ENCODE assay signal across 9 cellular contexts in the genomic region with DNA sequence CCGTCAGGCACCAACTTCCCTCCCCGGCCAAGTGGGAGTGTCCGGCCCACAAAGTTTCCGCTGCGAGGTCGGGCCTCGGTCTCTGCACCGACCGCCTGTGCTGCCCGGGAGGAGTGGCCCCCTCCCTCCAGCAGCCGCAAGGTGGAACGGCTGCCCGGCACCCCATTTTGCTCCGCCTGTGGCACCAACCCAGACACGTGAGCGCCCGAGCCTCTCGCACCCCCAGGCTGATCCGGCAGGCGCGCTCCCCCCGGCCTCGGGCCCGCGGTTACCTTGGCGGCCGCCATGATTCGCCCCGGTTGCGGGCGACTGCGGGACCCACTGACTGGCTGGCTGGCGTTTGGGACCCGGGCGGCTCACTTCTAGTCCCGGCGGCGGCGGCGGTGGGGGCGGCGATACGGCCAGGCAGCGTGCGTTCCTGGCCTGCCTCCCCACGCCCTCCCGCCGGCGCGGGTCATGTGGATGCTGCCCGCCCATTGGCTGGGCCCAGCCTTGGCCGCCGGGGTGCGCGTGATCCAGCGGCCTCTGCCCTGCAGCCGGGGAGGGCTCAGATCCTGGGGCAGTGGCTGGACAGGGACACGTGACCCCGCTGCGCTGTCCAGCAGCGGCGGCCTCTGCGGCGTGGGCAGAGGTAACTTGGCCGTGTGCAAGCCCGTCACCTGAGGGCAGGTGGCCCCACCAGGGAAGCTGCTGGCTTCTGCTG. TPM values are rescaled to one million over a fixed set of nuclear protein-coding genes. Genes with fewer than 3 reads are reported as not detected.
DNase-seq lines count a peak whose midpoint lies in the region; ATAC-seq, FAIRE-seq and TF ChIP-seq lines count a peak whose summit lies in the region.
"Had no signal": no experiment of that assay in that cellular context is flagged by ENCODE, and none has a peak within 500 bp of the region (broad histone marks: within the 10 kb centered on the region; RNA-seq: fewer than 3 reads in every experiment).

A gene with protein sequence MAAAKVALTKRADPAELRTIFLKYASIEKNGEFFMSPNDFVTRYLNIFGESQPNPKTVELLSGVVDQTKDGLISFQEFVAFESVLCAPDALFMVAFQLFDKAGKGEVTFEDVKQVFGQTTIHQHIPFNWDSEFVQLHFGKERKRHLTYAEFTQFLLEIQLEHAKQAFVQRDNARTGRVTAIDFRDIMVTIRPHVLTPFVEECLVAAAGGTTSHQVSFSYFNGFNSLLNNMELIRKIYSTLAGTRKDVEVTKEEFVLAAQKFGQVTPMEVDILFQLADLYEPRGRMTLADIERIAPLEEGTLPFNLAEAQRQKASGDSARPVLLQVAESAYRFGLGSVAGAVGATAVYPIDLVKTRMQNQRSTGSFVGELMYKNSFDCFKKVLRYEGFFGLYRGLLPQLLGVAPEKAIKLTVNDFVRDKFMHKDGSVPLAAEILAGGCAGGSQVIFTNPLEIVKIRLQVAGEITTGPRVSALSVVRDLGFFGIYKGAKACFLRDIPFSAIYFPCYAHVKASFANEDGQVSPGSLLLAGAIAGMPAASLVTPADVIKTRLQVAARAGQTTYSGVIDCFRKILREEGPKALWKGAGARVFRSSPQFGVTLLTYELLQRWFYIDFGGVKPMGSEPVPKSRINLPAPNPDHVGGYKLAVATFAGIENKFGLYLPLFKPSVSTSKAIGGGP (minus strand): TSS at position 429 of the 703 bp plus-strand sequence. CDS start 142 bp downstream, at position 287.

- H3K4me3 Mint-ChIP-seq in dendritic cell treated with granulocyte-macrophage colony-stimulating factor and Interleukin-4, amounts not matched to agents 40 ng/mL and 50 ng/mL, for 4 days = peak within 1 kb of the TSS; percentile 89

- peak; percentile 55 to 58; a peak in 3 of 4 replicates for TF ChIP-seq EP300 in HepG2 (IDR thresholded peaks at IDR 0.05; ENCODE audit: low read depth in 2 of 2, low read length in 2 of 2)
- TF ChIP-seq EP300 in HepG2 (CRISPR knock-in tag; IDR thresholded peaks at IDR 0.05; ENCODE audit: borderline replicate concordance) = peak; percentile 75

- H4K20me1 ChIP-seq in HepG2 (ENCODE audit: insufficient read depth, low read length) = peaks cover 15% of the 10 kb centered on the region

- DNase-seq in Ammon's horn (ENCODE audit: low spot score) (peak; percentile 96), NCI-H524 treated with DMSO at 0.1 percent for 48 hours (lab: John Stamatoyannopoulos, UW) (peak; percentile 36), HepG2 (ENCODE audit: low spot score) (peak; percentile 86)
- DNase-seq in activated CD4-positive, alpha-beta T cell treated with anti-CD3 and anti-CD28 coated beads, Interleukin-2, amount 50 U/mL, for 1 hour = peak; percentile 58
- DNase-seq in stimulated activated CD4-positive, alpha-beta T cell treated with anti-CD3 and anti-CD28 coated beads, Interleukin-4, amount 100 ng/mL, for 4 hours = peak; percentile 49 to 59

- H2AFZ ChIP-seq in HepG2 (ENCODE audit: low read length) = peak within 1 kb of the TSS; percentile 12

- CTCF ChIA-PET in HepG2 (lab: Yijun Ruan, JAX; ENCODE audit: low intra/inter-chr PET ratio, low total read pairs) = no interaction called here

- no peaks in the 10 kb centered on the region for H3K9me3 ChIP-seq in HepG2 (ENCODE audit: low read length)

- TF ChIP-seq CTCF in HepG2 (CRISPR knock-in tag; IDR thresholded peaks at IDR 0.05) = peak; percentile 51

- H3K9me3 Mint-ChIP-seq in dendritic cell treated with granulocyte-macrophage colony-stimulating factor and Interleukin-4, amounts not matched to agents 40 ng/mL and 50 ng/mL, for 4 days = no peaks in the 10 kb centered on the region

- TSS peak; percentile 80 for BruUV-seq in HepG2 (replicated peaks; lab: Mats Ljungman, UMichigan)

- peak; percentile 9 for TF ChIP-seq RAD21 in HepG2 (CRISPR knock-in tag; IDR thresholded peaks at IDR 0.05)

- FAIRE-seq in HepG2 (lab: Jason Lieb, UNC) = peak; percentile 67
- FAIRE-seq: islet of Langerhans had no signal

- WGBS in HepG2 (ENCODE audit: low lambda C conversion rate) = 1% methylated on average over 19 of the region's 66 CpGs

- H3K27me3 ChIP-seq in HepG2 (ENCODE audit: control insufficient read depth in 1 of 2, insufficient read depth in 2 of 2, low read length in 2 of 2) = no peaks in the 10 kb centered on the region

- peaks cover 36% of the 10 kb centered on the region for H3K4me1 Mint-ChIP-seq in dendritic cell treated with granulocyte-macrophage colony-stimulating factor and Interleukin-4, amounts not matched to agents 40 ng/mL and 50 ng/mL, for 4 days (ENCODE audit: low read depth)

- H3K9ac ChIP-seq in HepG2 (ENCODE audit: insufficient read depth, low read depth, low read length) = peak within 1 kb of the TSS; percentile 99

- H3K79me2 ChIP-seq in HepG2 (ENCODE audit: insufficient read depth, low read length) = peaks cover 42% of the 10 kb centered on the region

- ATAC-seq in GM19025 (IDR thresholded peaks at IDR 0.05; ENCODE audit: low read depth, unreplicated experiment) = peak; percentile 77
- ATAC-seq in HG03280 (IDR thresholded peaks at IDR 0.05; ENCODE audit: unreplicated experiment) = peak; percentile 77
- peak; percentile 96 for ATAC-seq in HepG2

- intact Hi-C loops in dendritic cell treated with granulocyte-macrophage colony-stimulating factor and Interleukin-4, amounts not matched to agents 40 ng/mL and 50 ng/mL, for 4 days (cut with micrococcal nuclease) = loop anchor here (5.0 to 10.0 kb wide), 2 partner anchors 705 to 1963 kb away; a partner anchor contains a TSS
- intact Hi-C loops in HepG2 (cut with micrococcal nuclease; ENCODE audit: unreplicated experiment) = loop anchor here (2.0 to 10.0 kb wide), 4 partner anchors 93 to 1550 kb away; a partner anchor contains a TSS

- H3K4me3 ChIP-seq in HepG2 (replicated peaks in 1 of 3; ENCODE audit: insufficient read depth in 1 of 3, low read depth in 2 of 3, low read length in 3 of 3) = peak within 1 kb of the TSS; percentile 76 to 93 (median 91)

- peak within 1 kb of the TSS; percentile 78 for H3K4me2 ChIP-seq in HepG2 (ENCODE audit: low read depth, low read length)

- H3K36me3 Mint-ChIP-seq in dendritic cell treated with granulocyte-macrophage colony-stimulating factor and Interleukin-4, amounts not matched to agents 40 ng/mL and 50 ng/mL, for 4 days (ENCODE audit: low read depth) = peaks cover 16% of the 10 kb centered on the region

- H3K27ac Mint-ChIP-seq in dendritic cell treated with granulocyte-macrophage colony-stimulating factor and Interleukin-4, amounts not matched to agents 40 ng/mL and 50 ng/mL, for 4 days = peak within 1 kb of the TSS; percentile 96

- in situ Hi-C loops in HepG2 (cut with HindIII; ENCODE audit: extremely low pct_ligation_motif_present, low pct_unique_long_range_greater_than_20kb) = loop anchor here (25.0 kb wide), 1 partner anchor 690 kb away; a partner anchor contains a TSS

- peak within 1 kb of the TSS; percentile 98 for H3K27ac ChIP-seq in HepG2 (ENCODE audit: extremely low read length, insufficient read depth, low read length)

- H3K27me3 Mint-ChIP-seq in dendritic cell treated with granulocyte-macrophage colony-stimulating factor and Interleukin-4, amounts not matched to agents 40 ng/mL and 50 ng/mL, for 4 days = no peaks in the 10 kb centered on the region

- POLR2A ChIA-PET in HepG2 (lab: Yijun Ruan, JAX) = interaction anchor here (0.7 to 1.1 kb wide), 6 partner anchors 9 to 94 kb away, joined by 3 to 8 read pairs (median 4); no protein-coding TSS in a partner anchor

- peaks cover 51% of the 10 kb centered on the region for H3K4me1 ChIP-seq in HepG2 (ENCODE audit: insufficient read depth, low read length)

- peak; percentile 31 to 56; a peak in 2 of 4 replicates for TF ChIP-seq POLR2A in HepG2 (IDR thresholded peaks at IDR 0.05; ENCODE audit: insufficient read depth in 1 of 2, low read depth in 2 of 2, low read length in 2 of 2)

- no peaks in the 10 kb centered on the region; a peak in 3 of 5 replicates for H3K36me3 ChIP-seq in HepG2 (replicated peaks in 1 of 2; ENCODE audit: control insufficient read depth in 1 of 2, insufficient read depth in 2 of 2, low read length in 2 of 2)

TF ChIP-seq in HepG2, 621 proteins besides CTCF, POLR2A, EP300 and RAD21 (continues in another document):
- TF ChIP-seq ZFP37 (CRISPR knock-in tag; IDR thresholded peaks at IDR 0.05; ENCODE audit: borderline replicate concordance) = peak; percentile 68; the same call in 1 of the 2 replicates
- TF ChIP-seq, protein P1, sequence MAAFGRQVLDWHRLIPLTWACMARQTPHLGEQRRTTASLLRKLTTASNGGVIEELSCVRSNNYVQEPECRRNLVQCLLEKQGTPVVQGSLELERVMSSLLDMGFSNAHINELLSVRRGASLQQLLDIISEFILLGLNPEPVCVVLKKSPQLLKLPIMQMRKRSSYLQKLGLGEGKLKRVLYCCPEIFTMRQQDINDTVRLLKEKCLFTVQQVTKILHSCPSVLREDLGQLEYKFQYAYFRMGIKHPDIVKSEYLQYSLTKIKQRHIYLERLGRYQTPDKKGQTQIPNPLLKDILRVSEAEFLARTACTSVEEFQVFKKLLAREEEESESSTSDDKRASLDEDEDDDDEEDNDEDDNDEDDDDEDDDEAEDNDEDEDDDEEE (CRISPR knock-in tag; IDR thresholded peaks at IDR 0.05) = peak; percentile 94; the same call in 1 of the 2 replicates
- TF ChIP-seq ESRRA (CRISPR knock-in tag; IDR thresholded peaks at IDR 0.05; ENCODE audit: low read depth) = peak; percentile 69
- TF ChIP-seq SMARCC2 (IDR thresholded peaks at IDR 0.05) = no peak

RNA-seq across cellular contexts. Expression of the gene that starts here (rescaled TPM):
- 84.9 and 112 TPM in 2 replicates for total RNA-seq in HepG2 (2016; rRNA removed; fragmentation: Illumina TruSeq; extraction: Trizol)
- total RNA-seq in HepG2 (2016; cell fraction: cytosol; rRNA removed; fragmentation: Illumina TruSeq; extraction: Trizol; ENCODE audit: low read depth) = 42.8 and 48.3 TPM in 2 replicates
- total RNA-seq in HepG2 (2016; cell fraction: insoluble cytoplasmic fraction; rRNA removed; fragmentation: Illumina TruSeq; extraction: Trizol) = 87.2 and 111 TPM in 2 replicates
- 55.1 and 60.6 TPM in 2 replicates for total RNA-seq in HepG2 (2016; cell fraction: membrane; rRNA removed; fragmentation: Illumina TruSeq; extraction: Trizol)
- 73.7 and 78.0 TPM in 2 replicates for total RNA-seq in HepG2 (2016; cell fraction: nucleus; rRNA removed; fragmentation: Illumina TruSeq; extraction: Trizol)
- polyA plus RNA-seq in HepG2 (2011; rRNA removed) = 32.7 and 36.2 TPM in 2 replicates
- 18.3 and 29.4 TPM in 2 replicates for polyA plus RNA-seq in HepG2 (2011; cell fraction: cytosol; rRNA removed)
- 32.1 and 35.6 TPM in 2 replicates for polyA plus RNA-seq in HepG2 (2011; cell fraction: nucleus; rRNA removed)
- polyA plus RNA-seq in HepG2 (2012) = 40.3 and 51.0 TPM in 2 replicates
- polyA plus RNA-seq in HepG2 (2016; cell fraction: cytosol; fragmentation: Illumina TruSeq; extraction: Trizol; ENCODE audit: low read depth) = 14.6 and 15.8 TPM in 2 replicates
- polyA plus RNA-seq in HepG2 (2016; cell fraction: insoluble cytoplasmic fraction; fragmentation: Illumina TruSeq; extraction: Trizol; ENCODE audit: low read depth) = 94.2 and 94.4 TPM in 2 replicates
- polyA plus RNA-seq in HepG2 (2016; cell fraction: membrane; fragmentation: Illumina TruSeq; extraction: Trizol; ENCODE audit: low read depth) = 28.0 and 33.7 TPM in 2 replicates
- polyA plus RNA-seq in HepG2 (2016; cell fraction: nucleus; fragmentation: Illumina TruSeq; extraction: Trizol; ENCODE audit: insufficient read depth, low read depth) = 68.9 and 70.7 TPM in 2 replicates
- polyA minus RNA-seq in HepG2 (2011; rRNA and poly(A)+ RNA removed; ENCODE audit: low replicate concordance) = 25.8 and 44.3 TPM in 2 replicates
- polyA minus RNA-seq in HepG2 (2011; cell fraction: cytosol; rRNA and poly(A)+ RNA removed) = 36.7 and 39.4 TPM in 2 replicates
- polyA minus RNA-seq in HepG2 (2011; cell fraction: nucleus; rRNA and poly(A)+ RNA removed) = 71.4 and 83.4 TPM in 2 replicates

Comparison
In these comparisons a context has a peak if more than half of its experiments do, and no peak if none do; other contexts are left out.
1. Peak in every context shown above with its lines: DNase-seq, ATAC-seq, H3K4me3 ChIP-seq and H3K27ac ChIP-seq.
2. DNase-seq: peak in every context shown above with its lines; median percentile 96 in Ammon's horn; 86 in HepG2; 58 in activated CD4-positive, alpha-beta T cell treated with anti-CD3 and anti-CD28 coated beads, Interleukin-2, amount 50 U/mL, for 1 hour; 54 in stimulated activated CD4-positive, alpha-beta T cell treated with anti-CD3 and anti-CD28 coated beads, Interleukin-4, amount 100 ng/mL, for 4 hours; 36 in NCI-H524 treated with DMSO at 0.1 percent for 48 hours.